ENCODE assay signal across 22 cellular contexts in the genomic region with DNA sequence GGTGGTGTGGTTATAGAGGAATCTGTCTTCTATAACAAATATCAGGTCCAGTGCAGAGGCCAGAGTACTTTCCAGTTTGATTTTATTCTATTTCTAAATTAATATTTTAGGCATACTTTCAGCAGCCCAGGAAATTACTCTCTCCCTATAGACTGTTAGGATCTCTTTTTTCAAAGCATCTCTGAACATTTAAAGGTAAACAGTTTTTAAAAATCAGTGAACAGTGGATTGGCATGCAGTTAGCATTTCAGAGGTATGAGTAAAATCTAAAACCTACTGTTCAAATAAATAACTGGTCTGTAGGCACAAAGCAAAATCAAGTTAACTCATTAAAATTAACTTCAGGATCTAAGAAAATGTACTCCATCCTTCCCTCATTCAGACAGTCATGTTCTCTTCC. TPM values are rescaled to one million over a fixed set of nuclear protein-coding genes. Genes with fewer than 3 reads are reported as not detected.
DNase-seq lines count a peak whose midpoint lies in the region; ATAC-seq and TF ChIP-seq lines count a peak whose summit lies in the region.
"Had no signal": no experiment of that assay in that cellular context is flagged by ENCODE, and none has a peak within 500 bp of the region (broad histone marks: within the 10 kb centered on the region; RNA-seq: fewer than 3 reads in every experiment).

No MANE protein-coding gene starts in this region.

- peak overlapping the region; percentile 97 for H3K23ac ChIP-seq in IMR-90 (ENCODE audit: low read depth, low read length)

- intact Hi-C loops in IMR-90 (cut with micrococcal nuclease) (no loop called here), stomach (cut with DNase I; ENCODE audit: low total_unique reads) (no loop called here), transverse colon (cut with DNase I; ENCODE audit: low total_unique reads) (no loop called here)

- H3K4me1 ChIP-seq in IMR-90 (ENCODE audit: control insufficient read depth, insufficient read depth, low read length) (peaks cover 24% of the 10 kb centered on the region), skeletal muscle satellite cell (ENCODE audit: control insufficient read depth, insufficient read depth, low read length) (peaks cover 77% of the 10 kb centered on the region), stomach (peaks cover 0 to 6% (median 0%) of the 10 kb centered on the region in 4 donors), transverse colon (no peaks in the 10 kb centered on the region)
- H3K4me1 ChIP-seq: heart right ventricle, sigmoid colon, tibial nerve had no signal

- H2BK120ac ChIP-seq in IMR-90 (ENCODE audit: low read depth, low read length), result peak overlapping the region; percentile 99

- peak overlapping the region; percentile 67 for H3K27ac Mint-ChIP-seq in activated CD4-positive, alpha-beta T cell treated with anti-CD3 and anti-CD28 coated beads, Interleukin-2, amount 10 ng/mL, durations not matched to agents 7 days and 5 days
- H3K27ac Mint-ChIP-seq in activated naive CD8-positive, alpha-beta T cell treated with anti-CD3 and anti-CD28 coated beads, Interleukin-2, amount 50 U/mL, for 24 hours, result peak overlapping the region; percentile 94
- H3K27ac Mint-ChIP-seq: brain, WTC11 had no signal

- H2AK9ac ChIP-seq in IMR-90 (replicated peaks; ENCODE audit: low read depth, low read length, poor library complexity), result no peak overlapping the region

- peaks cover 77% of the 10 kb centered on the region for H3K4me1 Mint-ChIP-seq in activated CD4-positive, alpha-beta T cell treated with anti-CD3 and anti-CD28 coated beads, Interleukin-2, amount 10 ng/mL, durations not matched to agents 7 days and 5 days
- H3K4me1 Mint-ChIP-seq in activated naive CD8-positive, alpha-beta T cell treated with anti-CD3 and anti-CD28 coated beads, Interleukin-2, amount 50 U/mL, for 24 hours, result peaks cover 80% of the 10 kb centered on the region
- H3K4me1 Mint-ChIP-seq: brain had no signal

- peak overlapping the region; percentile 94 for H2BK15ac ChIP-seq in IMR-90 (ENCODE audit: low read depth, low read length)

- H3K9ac ChIP-seq in IMR-90 (ENCODE audit: low read depth, low read length), result no peak overlapping the region
- H3K9ac ChIP-seq in skeletal muscle satellite cell (ENCODE audit: low read depth, low read length), result no peak overlapping the region

- H2AFZ ChIP-seq in IMR-90 (replicated peaks; ENCODE audit: low read length, poor library complexity), result no peak overlapping the region

- H2AK5ac ChIP-seq in IMR-90 (ENCODE audit: low read depth, low read length), result peak overlapping the region; percentile 97; the same call in 1 of the 2 replicates

- H3K4me3 ChIP-seq in IMR-90 (ENCODE audit: insufficient read depth, low read depth, low read length), result no peak overlapping the region
- H3K4me3 ChIP-seq in skeletal muscle satellite cell (ENCODE audit: low read length), result no peak overlapping the region
- H3K4me3 ChIP-seq in stomach, result no peak overlapping the region
- H3K4me3 ChIP-seq in transverse colon, result no peak overlapping the region
- H3K4me3 ChIP-seq: GM12878, heart right ventricle, sigmoid colon, tibial nerve had no signal

- CTCF ChIA-PET in activated CD4-positive, alpha-beta T cell treated with anti-CD3 and anti-CD28 coated beads, Interleukin-2, amount 10 ng/mL, durations not matched to agents 7 days and 5 days (lab: Charles Lee), result interaction anchor here (1.2 to 2.9 kb wide), 2 partner anchors 8 to 18 kb away, joined by 3 to 9 read pairs; no protein-coding TSS in a partner anchor
- CTCF ChIA-PET in IMR-90 (lab: Yijun Ruan, JAX), result no interaction called here

- H4K8ac ChIP-seq in IMR-90 (ENCODE audit: low read depth in 2 of 2, low read length in 2 of 2), result peak overlapping the region; percentile 82 to 87

- H3K27me3 ChIP-seq in IMR-90 (ENCODE audit: control insufficient read depth, insufficient read depth, low read length) (no peaks in the 10 kb centered on the region), skeletal muscle satellite cell (ENCODE audit: control insufficient read depth, insufficient read depth, low read length) (no peaks in the 10 kb centered on the region), stomach (no peaks in the 10 kb centered on the region), transverse colon (no peaks in the 10 kb centered on the region)
- H3K27me3 ChIP-seq: sigmoid colon, tibial nerve had no signal

- H4K5ac ChIP-seq in IMR-90 (ENCODE audit: low read depth, low read length), result no peak overlapping the region; the same call in 1 of the 2 replicates

- no peak overlapping the region for H3K4me3 Mint-ChIP-seq in activated CD4-positive, alpha-beta T cell treated with anti-CD3 and anti-CD28 coated beads, Interleukin-2, amount 10 ng/mL, durations not matched to agents 7 days and 5 days
- H3K4me3 Mint-ChIP-seq in activated naive CD8-positive, alpha-beta T cell treated with anti-CD3 and anti-CD28 coated beads, Interleukin-2, amount 50 U/mL, for 24 hours, result peak overlapping the region; percentile 92
- H3K4me3 Mint-ChIP-seq: brain, WTC11 had no signal

- H3K36me3 Mint-ChIP-seq in activated CD4-positive, alpha-beta T cell treated with anti-CD3 and anti-CD28 coated beads, Interleukin-2, amount 10 ng/mL, durations not matched to agents 7 days and 5 days (ENCODE audit: low read depth), result peaks cover 83% of the 10 kb centered on the region
- peaks cover 82% of the 10 kb centered on the region for H3K36me3 Mint-ChIP-seq in activated naive CD8-positive, alpha-beta T cell treated with anti-CD3 and anti-CD28 coated beads, Interleukin-2, amount 50 U/mL, for 24 hours (ENCODE audit: low read depth)
- H3K36me3 Mint-ChIP-seq: brain, WTC11 had no signal

- H3K27ac ChIP-seq in IMR-90 (ENCODE audit: insufficient read depth, low read length), result no peak overlapping the region; the same call in 1 of the 2 replicates
- no peak overlapping the region for H3K27ac ChIP-seq in stomach
- H3K27ac ChIP-seq in transverse colon, result no peak overlapping the region
- H3K27ac ChIP-seq: heart right ventricle, sigmoid colon, tibial nerve had no signal

- H2BK5ac ChIP-seq in IMR-90 (ENCODE audit: low read depth, low read length, poor library complexity, severe bottlenecking), result peak overlapping the region; percentile 97

- peaks cover 30% of the 10 kb centered on the region for H3K9me1 ChIP-seq in IMR-90 (ENCODE audit: insufficient read depth, low read length)

- peak overlapping the region; percentile 99 for H2BK20ac ChIP-seq in IMR-90 (ENCODE audit: low read depth, low read length)

- H3K36me3 ChIP-seq in IMR-90 (ENCODE audit: control insufficient read depth, insufficient read depth, low read length), result no peaks in the 10 kb centered on the region
- H3K36me3 ChIP-seq in skeletal muscle satellite cell (ENCODE audit: insufficient read depth, low read length), result no peaks in the 10 kb centered on the region
- H3K36me3 ChIP-seq in stomach, result no peaks in the 10 kb centered on the region
- H3K36me3 ChIP-seq in transverse colon, result no peaks in the 10 kb centered on the region
- H3K36me3 ChIP-seq: heart right ventricle, sigmoid colon, tibial nerve had no signal

- no peak for TF ChIP-seq CTCF in IMR-90 (conservative IDR thresholded peaks at IDR 0.05; ENCODE audit: low read depth, low read length)
- no peak for TF ChIP-seq CTCF in stomach (IDR thresholded peaks at IDR 0.05)
- no peak for TF ChIP-seq CTCF in transverse colon (IDR thresholded peaks at IDR 0.05)

- BruUV-seq in IMR-90 (replicated peaks; lab: Mats Ljungman, UMichigan), result no TSS peak

- no peaks in the 10 kb centered on the region for H4K20me1 ChIP-seq in IMR-90 (ENCODE audit: insufficient read depth, low read length)

- dilution Hi-C loops in IMR-90 (cut with HindIII; ENCODE audit: low sequenced_read_pairs, unreplicated experiment), result no loop called here

- POLR2A ChIA-PET in activated CD4-positive, alpha-beta T cell treated with anti-CD3 and anti-CD28 coated beads, Interleukin-2, amount 10 ng/mL, durations not matched to agents 7 days and 5 days (lab: Charles Lee), result no interaction called here
- POLR2A ChIA-PET in IMR-90 (lab: Charles Lee; ENCODE audit: unreplicated experiment), result no interaction called here

- H3K18ac ChIP-seq in IMR-90 (ENCODE audit: low read depth, low read length), result no peak overlapping the region; the same call in 1 of the 2 replicates

- H3K9me3 ChIP-seq in IMR-90 (ENCODE audit: control insufficient read depth, insufficient read depth, low read length) (no peaks in the 10 kb centered on the region), skeletal muscle satellite cell (replicated peaks; ENCODE audit: low read length) (no peaks in the 10 kb centered on the region), stomach (no peaks in the 10 kb centered on the region), transverse colon (no peaks in the 10 kb centered on the region)
- H3K9me3 ChIP-seq: heart right ventricle, sigmoid colon had no signal

- no peak for DNase-seq in activated CD4-positive, alpha-beta T cell treated with anti-CD3 and anti-CD28 coated beads, Interleukin-2, amount 10 ng/mL, durations not matched to agents 7 days and 5 days
- DNase-seq in activated CD4-positive, alpha-beta T cell treated with anti-CD3 and anti-CD28 coated beads for 4 hours, result no peak
- DNase-seq in IMR-90 (peak; percentile 64), stomach (no peak), transverse colon (no peak)
- no peak for DNase-seq in activated naive CD8-positive, alpha-beta T cell treated with anti-CD3 and anti-CD28 coated beads, Interleukin-2, amount 50 U/mL, for 24 hours
- DNase-seq: heart right ventricle; left colon; MV-4-11; NCI-H2081 treated with DMSO at 0.1 percent for 48 hours; NCI-H526; OCI-M1; sigmoid colon; stimulated activated CD4-positive, alpha-beta T cell treated with anti-CD3 and anti-CD28 coated beads, Interleukin-2, amount 100 ng/mL, for 48 hours had no signal

- peaks cover 0 to 11% of the 10 kb centered on the region in 2 experiments; a peak in 2 of 4 replicates for H3K79me1 ChIP-seq in IMR-90 (ENCODE audit: low read depth in 1 of 2, low read length in 2 of 2)

- H3K14ac ChIP-seq in IMR-90 (replicated peaks; ENCODE audit: low read depth, low read length), result peak overlapping the region; percentile 88

- in situ Hi-C loops in IMR-90 (cut with MboI; ENCODE audit: low sequenced_read_pairs), result loop anchor here (25.0 kb wide), 2 partner anchors 270 to 370 kb away; partner anchors contain the start of gene PHLDB2
- in situ Hi-C loops in transverse colon (cut with MboI; ENCODE audit: low pct_ligation_motif_present in 1 of 4, low pct_unique_long_range_greater_than_20kb in 1 of 4, low sequenced_read_pairs in 3 of 4), result no loop called here

- H3K4ac ChIP-seq in IMR-90 (ENCODE audit: low read depth, low read length), result peak overlapping the region; percentile 99; the same call in 1 of the 2 replicates

- no peak for TF ChIP-seq RAD21 in IMR-90 (IDR thresholded peaks at IDR 0.05; ENCODE audit: low read length)

- peak overlapping the region; percentile 97 for H3K56ac ChIP-seq in IMR-90 (ENCODE audit: extremely low read depth, insufficient read depth, low read length)

- H4K91ac ChIP-seq in IMR-90 (ENCODE audit: insufficient read depth, low read depth, low read length), result peak overlapping the region; percentile 98

- no peaks in the 10 kb centered on the region for H3K9me3 Mint-ChIP-seq in activated CD4-positive, alpha-beta T cell treated with anti-CD3 and anti-CD28 coated beads, Interleukin-2, amount 10 ng/mL, durations not matched to agents 7 days and 5 days
- H3K9me3 Mint-ChIP-seq in activated naive CD8-positive, alpha-beta T cell treated with anti-CD3 and anti-CD28 coated beads, Interleukin-2, amount 50 U/mL, for 24 hours, result peaks cover 5% of the 10 kb centered on the region
- H3K9me3 Mint-ChIP-seq: brain had no signal

- no peak for TF ChIP-seq EP300 in stomach (IDR thresholded peaks at IDR 0.05)
- TF ChIP-seq EP300 in transverse colon (IDR thresholded peaks at IDR 0.05; ENCODE audit: low read depth), result no peak

- no peaks in the 10 kb centered on the region for H3K27me3 Mint-ChIP-seq in activated CD4-positive, alpha-beta T cell treated with anti-CD3 and anti-CD28 coated beads, Interleukin-2, amount 10 ng/mL, durations not matched to agents 7 days and 5 days
- no peaks in the 10 kb centered on the region for H3K27me3 Mint-ChIP-seq in activated naive CD8-positive, alpha-beta T cell treated with anti-CD3 and anti-CD28 coated beads, Interleukin-2, amount 50 U/mL, for 24 hours
- H3K27me3 Mint-ChIP-seq: brain had no signal

- TF ChIP-seq POLR2A in IMR-90 (IDR thresholded peaks at IDR 0.05; ENCODE audit: low read depth, low read length) (no peak), stomach (IDR thresholded peaks at IDR 0.05) (no peak), transverse colon (IDR thresholded peaks at IDR 0.05) (no peak)

- H3K4me2 ChIP-seq in IMR-90 (ENCODE audit: low read depth, low read length) (no peak overlapping the region), skeletal muscle satellite cell (ENCODE audit: low read length) (peak overlapping the region; percentile 1)

- ATAC-seq in IMR-90 (ENCODE audit: low read depth) (peak; percentile 61), HG02759 (IDR thresholded peaks at IDR 0.05; ENCODE audit: unreplicated experiment) (no peak)
- no peak for ATAC-seq in activated naive CD8-positive, alpha-beta T cell treated with anti-CD3 and anti-CD28 coated beads, Interleukin-2, amount 50 U/mL, for 24 hours
- ATAC-seq: GM12878, heart right ventricle, HepG2, left colon, WTC11 had no signal

RNA-seq across cellular contexts. Expression of gene ZBED2, which starts 3.0 kb away (rescaled TPM):
- 1 to 10 TPM; 3.6 to 3.9 TPM for total RNA-seq in activated CD4-positive, alpha-beta T cell treated with anti-CD3 and anti-CD28 coated beads, Interleukin-2, amount 10 ng/mL, durations not matched to agents 7 days and 5 days
- total RNA-seq in IMR-90 (2012; rRNA removed) (0.72 and 1.1 TPM in 2 replicates), stomach (not detected), transverse colon (not detected)
- polyA plus RNA-seq in IMR-90 (2012; rRNA removed) (0.36 and 0.51 TPM in 2 replicates), stomach (1 to 10 TPM in 1 of 3 donors, not detected in 2; 1.5 TPM)
- 0.15 and 0.34 TPM in 2 replicates for polyA plus RNA-seq in IMR-90 (2012; cell fraction: cytosol; rRNA removed)
- 0.10 and 0.21 TPM in 2 replicates for polyA plus RNA-seq in IMR-90 (2012; cell fraction: nucleus; rRNA removed; ENCODE audit: low replicate concordance)
- not detected in 2 replicates for total RNA-seq in skeletal muscle satellite cell (2012; rRNA removed)
- total RNA-seq: G401, left colon, sigmoid colon, tibial nerve had no signal
- polyA plus RNA-seq: heart right ventricle, HepG2 had no signal

RNA-seq across cellular contexts. Expression of gene CD96, which starts 50.1 kb away (rescaled TPM):
- 100 to 1,000 TPM; 271 to 307 TPM for total RNA-seq in activated CD4-positive, alpha-beta T cell treated with anti-CD3 and anti-CD28 coated beads, Interleukin-2, amount 10 ng/mL, durations not matched to agents 7 days and 5 days
- total RNA-seq in IMR-90 (2012; rRNA removed) (0.18 and 0.28 TPM in 2 replicates), stomach (10 to 100 TPM in 1 of 5 donors, 1 to 10 TPM in 4; 5.7 to 57.2 (median 6.2) TPM), transverse colon (10 to 100 TPM in 2 of 4 donors, 1 to 10 TPM in 2; 5.5 to 24.3 (median 13.0) TPM)
- polyA plus RNA-seq in IMR-90 (2012; rRNA removed) (0.05 and 0.06 TPM in 2 replicates), stomach (1 to 10 TPM in 2 of 3 donors, under 1 TPM in 1; 0.19 to 3.2 (median 1.6) TPM)
- 0.04 and 0.05 TPM in 2 replicates for polyA plus RNA-seq in IMR-90 (2012; cell fraction: cytosol; rRNA removed)
- 0.21 TPM in 1 of 2 replicates, not detected in the other for polyA plus RNA-seq in IMR-90 (2012; cell fraction: nucleus; rRNA removed; ENCODE audit: low replicate concordance)
- total RNA-seq in skeletal muscle satellite cell (2012; rRNA removed), result not detected in 2 replicates
- total RNA-seq: G401, HepG2 had no signal
- polyA plus RNA-seq: HepG2 had no signal

Comparison
In these comparisons a context has a peak if more than half of its experiments do, and no peak if none do; other contexts are left out.
1. RNA of gene CD96, which starts 50.1 kb away (total RNA-seq): 271 to 307 TPM in activated CD4-positive, alpha-beta T cell treated with anti-CD3 and anti-CD28 coated beads, Interleukin-2, amount 10 ng/mL, durations not matched to agents 7 days and 5 days; 5.5 to 24.3 TPM in transverse colon, 5.7 to 57.2 TPM in stomach and 0.18 to 0.28 TPM in IMR-90; every median in the first group is over 4 times any median in the second.